ENCODE assay signal across 8 cellular contexts in genomic region chr14:104752735-104753527, GRCh38. TPM values are rescaled to one million over a fixed set of nuclear protein-coding genes. Genes with fewer than 3 reads are reported as not detected.
DNase-seq lines count a peak whose midpoint lies in the region; ATAC-seq and TF ChIP-seq lines count a peak whose summit lies in the region.

SIVA1 (plus strand) TSS chr14:104753147; CDS start chr14:104753202, 55 bp downstream.

- TF ChIP-seq CTCF in prostate gland (IDR thresholded peaks at IDR 0.05) = no peak

- intact Hi-C loops in T-helper 2 cell treated with Interferon-gamma antibody and Interleukin-4, amounts not matched to agents 100 ng/mL and 5 ng/mL, for 36 hours (cut with micrococcal nuclease) = loop anchor here (1.0 to 2.0 kb wide), 4 partner anchors 28 to 268 kb away; partner anchors contain the start of genes ADSS1 and CDCA4
- intact Hi-C loops in left ventricle myocardium superior (cut with micrococcal nuclease) = no loop called here
- intact Hi-C loops in prostate gland (cut with DNase I) = no loop called here

- WGBS in prostate gland = under 1% methylated on average over 86 of the region's 95 CpGs
- WGBS in urinary bladder = under 1% methylated on average over 95 of the region's 95 CpGs

- peak within 1 kb of the TSS; percentile 69 to 73 for H3K27ac ChIP-seq in prostate gland
- peak within 1 kb of the TSS; percentile 81 for H3K27ac ChIP-seq in urinary bladder (ENCODE audit: low read depth)

- DNase-seq in NCI-H187 treated with DMSO at 0.1 percent for 48 hours (lab: John Stamatoyannopoulos, UW) (peak; percentile 97), anterior cingulate cortex (lab: John Stamatoyannopoulos, UW) (peak; percentile 91 to 100 (median 100)), left ventricle myocardium superior (peak; percentile 100), prostate gland (ENCODE audit: low spot score) (peak; percentile 99)

- peak; percentile 92 for TF ChIP-seq POLR2A in prostate gland (IDR thresholded peaks at IDR 0.05)

- H3K4me3 ChIP-seq in prostate gland (peak within 1 kb of the TSS; percentile 81), urinary bladder (ENCODE audit: low read depth, low read length) (peak within 1 kb of the TSS; percentile 83)

- H3K36me3 ChIP-seq in prostate gland = peaks cover 0 to 5% of the 10 kb centered on the region in 2 donors
- no peaks in the 10 kb centered on the region for H3K36me3 ChIP-seq in urinary bladder (ENCODE audit: insufficient read depth)

- no peaks in the 10 kb centered on the region for H3K9me3 ChIP-seq in prostate gland

- H3K27me3 ChIP-seq in prostate gland (replicated peaks; ENCODE audit: insufficient read depth) = no peaks in the 10 kb centered on the region

- H3K4me1 ChIP-seq in prostate gland (replicated peaks) (peaks cover 20% of the 10 kb centered on the region), urinary bladder (ENCODE audit: insufficient read depth) (no peaks in the 10 kb centered on the region)

- ATAC-seq in GM18499 (IDR thresholded peaks at IDR 0.05; ENCODE audit: insufficient read depth, unreplicated experiment) = peak; percentile 87
- peak; percentile 87 for ATAC-seq in HG02943 (IDR thresholded peaks at IDR 0.05; ENCODE audit: low read depth, unreplicated experiment)
- peak; percentile 95 for ATAC-seq in left ventricle myocardium superior

RNA-seq across cellular contexts. Expression of gene SIVA1, which starts in this region (rescaled TPM):
- total RNA-seq in T-helper 2 cell treated with Interferon-gamma antibody and Interleukin-4, amounts not matched to agents 100 ng/mL and 5 ng/mL, for 36 hours = 116 TPM in 2 replicates
- 65.1 TPM for total RNA-seq in left ventricle myocardium superior
- 100 to 1,000 TPM; 249 to 514 TPM for total RNA-seq in prostate gland
- 39.9 TPM for total RNA-seq in urinary bladder
- 280 TPM for polyA plus RNA-seq in urinary bladder

Comparison
In these comparisons a context has a peak if more than half of its experiments do, and no peak if none do; other contexts are left out.
1. Peak in every context shown above with its lines: DNase-seq, ATAC-seq, H3K4me3 ChIP-seq and H3K27ac ChIP-seq.